ENCODE assay signal across 3 cellular contexts in genomic region chr4:58074382-58074781, GRCh38.
TF ChIP-seq lines count a peak whose summit lies in the region.

No MANE protein-coding gene starts in this region.

TF ChIP-seq in HEK293, 187 proteins besides CTCF, POLR2A, EP300 and RAD21:
- no peak for TF ChIP-seq ZNF16 (tag by site-specific recombination; IDR thresholded peaks at IDR 0.05; ENCODE audit: low read depth)
- peak; percentile 56 for TF ChIP-seq ZNF146 (tag by site-specific recombination; IDR thresholded peaks at IDR 0.05)

TF ChIP-seq in K562, 482 proteins besides CTCF, POLR2A, EP300 and RAD21:
- TF ChIP-seq RBM25 (IDR thresholded peaks at IDR 0.05; ENCODE audit: low read depth, low read length, severe bottlenecking) (peak; percentile 47), ELK1 (CRISPR knock-in tag; IDR thresholded peaks at IDR 0.05) (no peak), ZNF146 (CRISPR knock-in tag; IDR thresholded peaks at IDR 0.05; ENCODE audit: unreplicated experiment) (peak; percentile 74), ZBTB7A (IDR thresholded peaks at IDR 0.05; ENCODE audit: borderline replicate concordance, control insufficient read depth, low read depth, low read length) (no peak), RNF219 (CRISPR knock-in tag; IDR thresholded peaks at IDR 0.05) (no peak), THRAP3 (IDR thresholded peaks at IDR 0.05; ENCODE audit: borderline replicate concordance) (no peak), CBX1 (IDR thresholded peaks at IDR 0.05; ENCODE audit: low read depth) (no peak), HNRNPUL1 (IDR thresholded peaks at IDR 0.05; ENCODE audit: low read length) (no peak)

TF ChIP-seq in H1, 55 proteins besides CTCF, POLR2A, EP300 and RAD21:
- TF ChIP-seq EGR1 (IDR thresholded peaks at IDR 0.05; ENCODE audit: borderline replicate concordance, low read depth, low read length) (no peak), POU5F1 (IDR thresholded peaks at IDR 0.05; ENCODE audit: low read depth, low read length) (no peak), JUN (IDR thresholded peaks at IDR 0.05; ENCODE audit: low read depth, low read length) (no peak), TBP (IDR thresholded peaks at IDR 0.05; ENCODE audit: low read depth, low read length) (no peak), KDM1A (IDR thresholded peaks at IDR 0.05; ENCODE audit: borderline replicate concordance, low read length) (peak; percentile 64; the same call in 1 of the 2 replicates)
